Comparison of ENCODE assay signal across 16 cellular contexts in genomic region chr1:74340656-74341055, GRCh38.
DNase-seq lines count a peak whose midpoint lies in the region; ATAC-seq and TF ChIP-seq lines count a peak whose summit lies in the region.
"Had no signal": no experiment of that assay in that cellular context is flagged by ENCODE, and none has a peak within 500 bp of the region (broad histone marks: within the 10 kb centered on the region; RNA-seq: fewer than 3 reads in every experiment).

No MANE protein-coding gene starts in this region.

- no peak overlapping the region for H3K4me3 ChIP-seq in heart right ventricle
- H3K4me3 ChIP-seq in neuronal stem cell (ENCODE audit: low read length in 2 of 2): no peak overlapping the region
- no peak overlapping the region for H3K4me3 ChIP-seq in adrenal gland
- H3K4me3 ChIP-seq: BLaER1 treated with 17β-estradiol and CSF1 and Interleukin-3, amounts not matched to agents 10 nM and 100 nM; GM23338 had no signal

- H3K27me3 ChIP-seq in heart right ventricle (no peaks in the 10 kb centered on the region), neuronal stem cell (ENCODE audit: control insufficient read depth in 3 of 3, insufficient read depth in 3 of 3, low read depth in 1 of 3, low read length in 3 of 3) (no peaks in the 10 kb centered on the region), adrenal gland (no peaks in the 10 kb centered on the region)
- H3K27me3 ChIP-seq: BLaER1 treated with 17β-estradiol and CSF1 and Interleukin-3, amounts not matched to agents 10 nM and 100 nM had no signal

- no peak for ATAC-seq in heart right ventricle
- ATAC-seq in left cardiac atrium: no peak
- ATAC-seq: CD8-positive, alpha-beta T cell; GM23338; HepG2 had no signal

- H3K4me2 ChIP-seq in neuronal stem cell (ENCODE audit: insufficient read depth, low read length, poor library complexity, severe bottlenecking): no peak overlapping the region
- H3K4me2 ChIP-seq: BLaER1 treated with 17β-estradiol and CSF1 and Interleukin-3, amounts not matched to agents 10 nM and 100 nM; GM23338 had no signal

- no peak overlapping the region for H2BK120ac ChIP-seq in neuronal stem cell (ENCODE audit: low read depth, low read length)

- no peak overlapping the region for H2BK15ac ChIP-seq in neuronal stem cell (ENCODE audit: low read length)

- 77 to 79% methylated on average over 2 of the region's 2 CpGs for WGBS in heart right ventricle, 2 donors
- no CpG with 5 or more reads among the region's 2 CpGs for WGBS in neuronal stem cell (ENCODE audit: extremely low coverage in 2 of 2, insufficient read length in 2 of 2, insufficient replicate concordance in 1 of 2), 2 donors
- 83 to 89% (median 86%) methylated on average over 2 of the region's 2 CpGs for WGBS in adrenal gland, 4 donors

- H4K8ac ChIP-seq in neuronal stem cell (ENCODE audit: low read depth, low read length): no peak overlapping the region

- no peaks in the 10 kb centered on the region for H3K9me3 ChIP-seq in heart right ventricle
- no peaks in the 10 kb centered on the region for H3K9me3 ChIP-seq in neuronal stem cell (replicated peaks in 1 of 2; ENCODE audit: control insufficient read depth in 2 of 2, insufficient read depth in 1 of 2, low read depth in 1 of 2, low read length in 2 of 2)
- no peaks in the 10 kb centered on the region for H3K9me3 ChIP-seq in adrenal gland (replicated peaks in 1 of 3)
- H3K9me3 ChIP-seq: BLaER1 treated with 17β-estradiol and CSF1 and Interleukin-3, amounts not matched to agents 10 nM and 100 nM had no signal

- H3K27ac Mint-ChIP-seq in glutamatergic neuron (ENCODE audit: unreplicated experiment): peak overlapping the region; percentile 78
- H3K27ac Mint-ChIP-seq: B cell; CD8-positive, alpha-beta T cell; GM23338; IgD-negative memory B cell had no signal

- H3K23ac ChIP-seq in neuronal stem cell (ENCODE audit: low read depth, low read length, poor library complexity): no peak overlapping the region

- intact Hi-C loops in heart right ventricle (cut with DNase I): no loop called here
- intact Hi-C loops in left cardiac atrium (cut with DNase I): no loop called here
- intact Hi-C loops in adrenal gland (cut with DNase I): no loop called here

- H3K27ac ChIP-seq in heart right ventricle: peak overlapping the region in 8 of 10 donors; percentile 5 to 67 (median 46)
- H3K27ac ChIP-seq in neuronal stem cell (replicated peaks; ENCODE audit: low read length): peak overlapping the region; percentile 19
- no peak overlapping the region for H3K27ac ChIP-seq in adrenal gland
- H3K27ac ChIP-seq: BLaER1 treated with 17β-estradiol and CSF1 and Interleukin-3, amounts not matched to agents 10 nM and 100 nM had no signal

- no peak overlapping the region for H2AK5ac ChIP-seq in neuronal stem cell (ENCODE audit: low read depth, low read length)

- H3K4me1 Mint-ChIP-seq in glutamatergic neuron (ENCODE audit: low read depth, unreplicated experiment): peaks cover 42% of the 10 kb centered on the region
- H3K4me1 Mint-ChIP-seq: B cell, GM23338, IgD-negative memory B cell had no signal

- H3K79me1 ChIP-seq in neuronal stem cell (ENCODE audit: low read depth, low read length): no peaks in the 10 kb centered on the region

- no peak overlapping the region for H3K9ac ChIP-seq in neuronal stem cell (ENCODE audit: low read depth, low read length, poor library complexity)
- H3K9ac ChIP-seq: BLaER1 treated with 17β-estradiol and CSF1 and Interleukin-3, amounts not matched to agents 10 nM and 100 nM had no signal

- H3K36me3 Mint-ChIP-seq in glutamatergic neuron (ENCODE audit: unreplicated experiment): no peaks in the 10 kb centered on the region
- H3K36me3 Mint-ChIP-seq: CD8-positive, alpha-beta T cell; IgD-negative memory B cell had no signal

- H3K36me3 ChIP-seq in heart right ventricle: peaks cover 0 to 12% (median 4%) of the 10 kb centered on the region in 9 donors
- no peaks in the 10 kb centered on the region for H3K36me3 ChIP-seq in neuronal stem cell (replicated peaks in 1 of 2; ENCODE audit: control insufficient read depth in 2 of 2, insufficient read depth in 2 of 2, low read length in 2 of 2)
- H3K36me3 ChIP-seq in adrenal gland (replicated peaks in 1 of 2): no peaks in the 10 kb centered on the region
- H3K36me3 ChIP-seq: BLaER1 treated with 17β-estradiol and CSF1 and Interleukin-3, amounts not matched to agents 10 nM and 100 nM had no signal

- no peak overlapping the region for H3K4ac ChIP-seq in neuronal stem cell (ENCODE audit: low read length)

- H3K14ac ChIP-seq in neuronal stem cell (ENCODE audit: low read length): no peak overlapping the region

- no peak overlapping the region for H3K18ac ChIP-seq in neuronal stem cell (ENCODE audit: low read length)

- H2BK12ac ChIP-seq in neuronal stem cell (ENCODE audit: low read length): no peak overlapping the region

- TF ChIP-seq CTCF in heart right ventricle (IDR thresholded peaks at IDR 0.05) (no peak), glutamatergic neuron (IDR thresholded peaks at IDR 0.05; ENCODE audit: partially characterized antibody, unreplicated experiment) (no peak), adrenal gland (IDR thresholded peaks at IDR 0.05) (no peak)

- no peak for TF ChIP-seq POLR2A in adrenal gland (IDR thresholded peaks at IDR 0.05)

- no peak overlapping the region for H2AFZ ChIP-seq in neuronal stem cell (ENCODE audit: low read length)
- H2AFZ ChIP-seq: GM23338 had no signal

- H4K91ac ChIP-seq in neuronal stem cell (ENCODE audit: low read depth, low read length, poor library complexity): no peak overlapping the region

- no peak overlapping the region for H2BK5ac ChIP-seq in neuronal stem cell (ENCODE audit: low read length)

- DNase-seq in heart right ventricle (no peak), left cardiac atrium (no peak), SK-MEL-5 (ENCODE audit: low read depth, low spot score) (peak; percentile 32), glutamatergic neuron (no peak), neuronal stem cell (ENCODE audit: low spot score) (peak; percentile 35), adrenal gland (no peak), iPS-NIHi11 (ENCODE audit: low spot score) (no peak)
- DNase-seq: CD8-positive, alpha-beta T cell; COR-L47; GDM1; HCEC 1CT had no signal

- in situ Hi-C loops in SK-MEL-5 (cut with HindIII; ENCODE audit: low pct_unique_long_range_greater_than_20kb, low sequenced_read_pairs): no loop called here

- H3K4me3 Mint-ChIP-seq in glutamatergic neuron (ENCODE audit: unreplicated experiment): no peak overlapping the region
- H3K4me3 Mint-ChIP-seq: B cell; CD8-positive, alpha-beta T cell; GM23338; IgD-negative memory B cell had no signal

- peaks cover 7% of the 10 kb centered on the region for H3K27me3 Mint-ChIP-seq in glutamatergic neuron (ENCODE audit: unreplicated experiment)
- H3K27me3 Mint-ChIP-seq: B cell, IgD-negative memory B cell had no signal

- H3K4me1 ChIP-seq in heart right ventricle (peaks cover 0 to 37% (median 7%) of the 10 kb centered on the region in 9 donors), neuronal stem cell (ENCODE audit: control insufficient read depth in 2 of 2, insufficient read depth in 1 of 2, low read depth in 1 of 2, low read length in 2 of 2) (peaks cover 12 to 14% of the 10 kb centered on the region in 2 donors), adrenal gland (replicated peaks in 1 of 2) (no peaks in the 10 kb centered on the region)
- H3K4me1 ChIP-seq: BLaER1 treated with 17β-estradiol and CSF1 and Interleukin-3, amounts not matched to agents 10 nM and 100 nM had no signal

- H3K9me3 Mint-ChIP-seq in glutamatergic neuron (ENCODE audit: unreplicated experiment): peaks cover 11% of the 10 kb centered on the region
- H3K9me3 Mint-ChIP-seq: CD8-positive, alpha-beta T cell; GM23338; IgD-negative memory B cell had no signal

Comparison
In these comparisons a context has a peak if more than half of its experiments do, and no peak if none do; other contexts are left out.
1. DNase-seq: peak in SK-MEL-5 (single experiment) and neuronal stem cell (single experiment); none in heart right ventricle (0 of 2), left cardiac atrium (single experiment), glutamatergic neuron (single experiment), adrenal gland (0 of 7) and iPS-NIHi11 (single experiment).
2. H3K27ac ChIP-seq: peak in heart right ventricle (8 of 10) and neuronal stem cell (single experiment); none in adrenal gland (0 of 5).